Comparison of ENCODE assay signal across 1 cellular context in the genomic region with DNA sequence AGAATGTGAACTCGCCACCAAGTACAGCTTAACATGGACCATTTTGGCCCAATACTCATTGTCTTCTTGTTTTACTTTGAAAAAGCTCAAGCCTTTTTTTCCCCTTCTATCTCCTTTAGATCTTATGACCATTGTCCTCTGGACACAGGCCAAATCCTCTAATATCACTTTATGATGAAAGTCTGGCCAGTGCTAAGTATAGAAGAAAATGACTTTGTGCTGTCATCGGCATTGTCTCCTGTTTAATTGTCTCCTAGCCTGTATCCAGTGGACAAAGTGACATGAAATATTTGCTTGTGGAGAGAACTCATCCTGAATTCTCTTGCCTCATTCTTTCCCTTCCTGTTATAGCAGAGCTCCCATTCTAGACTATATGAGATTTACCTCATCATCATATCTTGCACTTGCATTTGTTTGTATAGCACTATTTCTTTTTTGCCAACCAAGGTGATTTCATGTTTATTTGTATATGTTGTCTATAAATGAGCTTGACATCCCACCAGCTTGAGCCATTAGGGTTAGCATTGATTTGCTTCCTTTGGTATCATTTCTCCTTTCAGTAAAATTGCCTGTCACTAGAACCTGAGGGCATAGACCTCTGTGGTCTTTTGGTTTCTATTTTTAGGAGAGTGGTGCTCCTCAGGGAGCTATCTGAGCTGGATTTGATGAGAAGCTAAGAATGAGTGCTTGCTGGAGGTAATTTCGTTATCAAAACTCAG.
A peak's percentile ranks its signal among the peaks of the same experiment; 100 is the strongest.
TF ChIP-seq lines count a peak whose summit lies in the region.

No MANE protein-coding gene starts in this region.

TF ChIP-seq in HEK293, 187 proteins besides CTCF, POLR2A, EP300 and RAD21 (continued from another document):
- TF ChIP-seq, protein P1, sequence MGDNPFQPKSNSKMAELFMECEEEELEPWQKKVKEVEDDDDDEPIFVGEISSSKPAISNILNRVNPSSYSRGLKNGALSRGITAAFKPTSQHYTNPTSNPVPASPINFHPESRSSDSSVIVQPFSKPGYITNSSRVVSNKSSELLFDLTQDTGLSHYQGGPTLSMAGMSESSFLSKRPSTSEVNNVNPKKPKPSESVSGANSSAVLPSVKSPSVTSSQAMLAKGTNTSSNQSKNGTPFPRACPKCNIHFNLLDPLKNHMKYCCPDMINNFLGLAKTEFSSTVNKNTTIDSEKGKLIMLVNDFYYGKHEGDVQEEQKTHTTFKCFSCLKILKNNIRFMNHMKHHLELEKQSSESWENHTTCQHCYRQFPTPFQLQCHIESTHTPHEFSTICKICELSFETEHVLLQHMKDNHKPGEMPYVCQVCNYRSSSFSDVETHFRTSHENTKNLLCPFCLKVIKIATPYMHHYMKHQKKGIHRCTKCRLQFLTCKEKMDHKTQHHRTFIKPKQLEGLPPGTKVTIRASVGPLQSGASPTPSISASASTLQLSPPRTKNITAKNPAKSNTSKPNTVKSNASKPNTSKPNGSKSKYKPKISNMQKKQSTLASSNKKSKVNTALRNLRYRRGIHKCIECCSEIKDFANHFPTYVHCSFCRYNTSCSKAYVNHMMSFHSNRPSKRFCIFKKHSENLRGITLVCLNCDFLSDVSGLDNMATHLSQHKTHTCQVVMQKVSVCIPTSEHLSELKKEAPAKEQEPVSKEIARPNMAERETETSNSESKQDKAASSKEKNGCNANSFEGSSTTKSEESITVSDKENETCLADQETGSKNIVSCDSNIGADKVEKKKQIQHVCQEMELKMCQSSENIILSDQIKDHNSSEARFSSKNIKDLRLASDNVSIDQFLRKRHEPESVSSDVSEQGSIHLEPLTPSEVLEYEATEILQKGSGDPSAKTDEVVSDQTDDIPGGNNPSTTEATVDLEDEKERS (tag by site-specific recombination; IDR thresholded peaks at IDR 0.05): no peak
- TF ChIP-seq ZNF600 (tag by site-specific recombination; IDR thresholded peaks at IDR 0.05): no peak
- peak; percentile 53; the same call in 1 of the 2 replicates for TF ChIP-seq TRIM28 (IDR thresholded peaks at IDR 0.05; ENCODE audit: borderline replicate concordance, low read length)
- TF ChIP-seq GFI1B (tag by site-specific recombination; IDR thresholded peaks at IDR 0.05): peak; percentile 58; the same call in 1 of the 2 replicates
- no peak for TF ChIP-seq ZNF610 (tag by site-specific recombination; IDR thresholded peaks at IDR 0.05; ENCODE audit: borderline replicate concordance)
- no peak for TF ChIP-seq ZNF776 (tag by site-specific recombination; IDR thresholded peaks at IDR 0.05; ENCODE audit: borderline replicate concordance)
- TF ChIP-seq GLI2 (tag by site-specific recombination; IDR thresholded peaks at IDR 0.05; ENCODE audit: borderline replicate concordance, low read depth): peak; percentile 36; the same call in 1 of the 2 replicates
- 0 out of 2 replicates have a peak, but pooled peaks have one; percentile 10 for TF ChIP-seq OVOL3 (tag by site-specific recombination; IDR thresholded peaks at IDR 0.05)
- no peak for TF ChIP-seq EGR2 (tag by site-specific recombination; IDR thresholded peaks at IDR 0.05; ENCODE audit: low read depth)
- no peak for TF ChIP-seq PRDM1 (tag by site-specific recombination; IDR thresholded peaks at IDR 0.05)
- TF ChIP-seq ZBTB1 (tag by site-specific recombination; IDR thresholded peaks at IDR 0.05): no peak
- TF ChIP-seq, protein P2, sequence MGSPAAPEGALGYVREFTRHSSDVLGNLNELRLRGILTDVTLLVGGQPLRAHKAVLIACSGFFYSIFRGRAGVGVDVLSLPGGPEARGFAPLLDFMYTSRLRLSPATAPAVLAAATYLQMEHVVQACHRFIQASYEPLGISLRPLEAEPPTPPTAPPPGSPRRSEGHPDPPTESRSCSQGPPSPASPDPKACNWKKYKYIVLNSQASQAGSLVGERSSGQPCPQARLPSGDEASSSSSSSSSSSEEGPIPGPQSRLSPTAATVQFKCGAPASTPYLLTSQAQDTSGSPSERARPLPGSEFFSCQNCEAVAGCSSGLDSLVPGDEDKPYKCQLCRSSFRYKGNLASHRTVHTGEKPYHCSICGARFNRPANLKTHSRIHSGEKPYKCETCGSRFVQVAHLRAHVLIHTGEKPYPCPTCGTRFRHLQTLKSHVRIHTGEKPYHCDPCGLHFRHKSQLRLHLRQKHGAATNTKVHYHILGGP (tag by site-specific recombination; IDR thresholded peaks at IDR 0.05): no peak
- TF ChIP-seq ZBTB44 (tag by site-specific recombination; IDR thresholded peaks at IDR 0.05): no peak
- TF ChIP-seq ZNF24 (tag by site-specific recombination; IDR thresholded peaks at IDR 0.05): 0 out of 2 replicates have a peak, but pooled peaks have one; percentile 35
- no peak for TF ChIP-seq ZNF624 (tag by site-specific recombination; IDR thresholded peaks at IDR 0.05)
- no peak for TF ChIP-seq ZNF449 (tag by site-specific recombination; IDR thresholded peaks at IDR 0.05)
- TF ChIP-seq, protein P3, sequence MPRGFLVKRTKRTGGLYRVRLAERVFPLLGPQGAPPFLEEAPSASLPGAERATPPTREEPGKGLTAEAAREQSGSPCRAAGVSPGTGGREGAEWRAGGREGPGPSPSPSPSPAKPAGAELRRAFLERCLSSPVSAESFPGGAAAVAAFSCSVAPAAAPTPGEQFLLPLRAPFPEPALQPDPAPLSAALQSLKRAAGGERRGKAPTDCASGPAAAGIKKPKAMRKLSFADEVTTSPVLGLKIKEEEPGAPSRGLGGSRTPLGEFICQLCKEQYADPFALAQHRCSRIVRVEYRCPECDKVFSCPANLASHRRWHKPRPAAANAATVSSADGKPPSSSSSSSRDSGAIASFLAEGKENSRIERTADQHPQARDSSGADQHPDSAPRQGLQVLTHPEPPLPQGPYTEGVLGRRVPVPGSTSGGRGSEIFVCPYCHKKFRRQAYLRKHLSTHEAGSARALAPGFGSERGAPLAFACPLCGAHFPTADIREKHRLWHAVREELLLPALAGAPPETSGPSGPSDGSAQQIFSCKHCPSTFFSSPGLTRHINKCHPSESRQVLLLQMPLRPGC (tag by site-specific recombination; IDR thresholded peaks at IDR 0.05): no peak
- no peak for TF ChIP-seq ZNF292 (tag by site-specific recombination; IDR thresholded peaks at IDR 0.05; ENCODE audit: borderline replicate concordance, low read depth)
- TF ChIP-seq ZSCAN18 (tag by site-specific recombination; IDR thresholded peaks at IDR 0.05): no peak
- no peak for TF ChIP-seq AEBP2 (tag by site-specific recombination; IDR thresholded peaks at IDR 0.05; ENCODE audit: borderline replicate concordance)
- TF ChIP-seq BCL11B (tag by site-specific recombination; IDR thresholded peaks at IDR 0.05; ENCODE audit: low read depth): no peak
- no peak for TF ChIP-seq ZNF274 (IDR thresholded peaks at IDR 0.05; ENCODE audit: low read length)
- no peak for TF ChIP-seq ZNF274 (tag by site-specific recombination; IDR thresholded peaks at IDR 0.05; ENCODE audit: borderline replicate concordance)
TF ChIP-seq in HEK293: peak in this region for 9.
